In the genomic region with DNA sequence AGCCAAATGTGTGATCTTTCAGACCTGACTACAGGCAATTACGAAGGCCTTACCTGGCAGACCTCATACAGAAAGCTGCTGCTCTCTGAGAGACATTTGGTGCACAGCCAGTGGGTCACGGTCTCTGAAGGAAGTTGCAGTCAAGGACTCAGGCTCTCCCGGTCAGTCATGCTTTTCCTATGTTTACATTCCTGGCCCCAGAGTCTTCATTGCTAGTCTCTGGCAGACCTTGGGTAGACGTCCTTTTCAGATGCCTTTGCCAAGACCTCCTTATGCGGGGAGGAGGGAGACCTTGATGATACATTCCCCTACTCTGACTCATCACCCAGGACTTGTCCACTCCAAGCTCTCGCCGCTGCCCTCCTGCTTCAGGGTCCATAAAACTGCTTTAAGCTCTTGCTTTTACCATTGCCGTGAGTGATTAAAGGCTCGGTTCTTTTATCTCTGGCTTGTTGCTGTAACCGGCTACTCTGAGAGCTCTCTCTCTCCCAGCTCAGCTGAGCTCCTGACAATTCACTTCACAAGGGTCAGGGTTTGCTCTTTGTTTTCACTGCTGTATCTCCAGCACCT, we compare ENCODE assay signal across 8 cellular contexts.
DNase-seq lines count a peak whose midpoint lies in the region; ATAC-seq and TF ChIP-seq lines count a peak whose summit lies in the region.

No MANE protein-coding gene starts in this region.

- peak; percentile 41; the same call in 1 of the 2 replicates for TF ChIP-seq EP300 in Ishikawa (IDR thresholded peaks at IDR 0.05; ENCODE audit: borderline replicate concordance)

- DNase-seq in dedifferentiated amniotic fluid mesenchymal stem cell (ENCODE audit: extremely low spot score) = peak; percentile 90
- DNase-seq in lung microvascular endothelial cell (ENCODE audit: low read depth in 2 of 2) = peak; percentile 10 to 97
- DNase-seq in globus pallidus (ENCODE audit: low spot score) = no peak

- H3K79me2 ChIP-seq in ACC112 (ENCODE audit: control insufficient read depth, insufficient read depth, low read length, unreplicated experiment) = no peaks in the 10 kb centered on the region

- no peaks in the 10 kb centered on the region for H3K27me3 ChIP-seq in ACC112 (ENCODE audit: insufficient read depth, low read length)

- TF ChIP-seq RAD21 in Ishikawa (IDR thresholded peaks at IDR 0.05; ENCODE audit: low read depth) = no peak

- no peaks in the 10 kb centered on the region for H3K36me3 ChIP-seq in ACC112 (ENCODE audit: insufficient read depth, low read length)

- peak overlapping the region; percentile 30; the same call in 1 of the 2 replicates for H3K27ac ChIP-seq in ACC112 (ENCODE audit: low read depth, low read length)

- H3K4me3 ChIP-seq in ACC112 (ENCODE audit: low read depth, low read length) = peak overlapping the region; percentile 4; the same call in 1 of the 2 replicates

- H2AFZ ChIP-seq in ACC112 (ENCODE audit: low read length, unreplicated experiment) = peak overlapping the region; percentile 26

- peaks cover 13% of the 10 kb centered on the region for H3K4me1 ChIP-seq in ACC112 (ENCODE audit: control insufficient read depth, insufficient read depth, low read length, unreplicated experiment)

- ATAC-seq in HG02798 (IDR thresholded peaks at IDR 0.05; ENCODE audit: poor library complexity, unreplicated experiment) = no peak
- ATAC-seq in HG03108 (IDR thresholded peaks at IDR 0.05; ENCODE audit: unreplicated experiment) = no peak
- no peak for ATAC-seq in HG03442 (IDR thresholded peaks at IDR 0.05; ENCODE audit: unreplicated experiment)

TF ChIP-seq in Ishikawa, 13 proteins besides CTCF, POLR2A, EP300 and RAD21:
- TF ChIP-seq NFIC (IDR thresholded peaks at IDR 0.05) (peak; percentile 76), TAF1 (IDR thresholded peaks at IDR 0.05; ENCODE audit: low read depth) (no peak), TEAD4 (IDR thresholded peaks at IDR 0.05) (peak; percentile 85), YY1 (IDR thresholded peaks at IDR 0.05; ENCODE audit: low read depth) (no peak), EGR1 (IDR thresholded peaks at IDR 0.05) (no peak), ZBTB7A (IDR thresholded peaks at IDR 0.05; ENCODE audit: low read depth) (no peak), CEBPB (IDR thresholded peaks at IDR 0.05) (no peak), FOXM1 (IDR thresholded peaks at IDR 0.05; ENCODE audit: borderline replicate concordance, low read depth) (no peak)
- TF ChIP-seq, protein P1, sequence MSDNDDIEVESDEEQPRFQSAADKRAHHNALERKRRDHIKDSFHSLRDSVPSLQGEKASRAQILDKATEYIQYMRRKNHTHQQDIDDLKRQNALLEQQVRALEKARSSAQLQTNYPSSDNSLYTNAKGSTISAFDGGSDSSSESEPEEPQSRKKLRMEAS (IDR thresholded peaks at IDR 0.05) = peak; percentile 66
- TF ChIP-seq, protein P2, sequence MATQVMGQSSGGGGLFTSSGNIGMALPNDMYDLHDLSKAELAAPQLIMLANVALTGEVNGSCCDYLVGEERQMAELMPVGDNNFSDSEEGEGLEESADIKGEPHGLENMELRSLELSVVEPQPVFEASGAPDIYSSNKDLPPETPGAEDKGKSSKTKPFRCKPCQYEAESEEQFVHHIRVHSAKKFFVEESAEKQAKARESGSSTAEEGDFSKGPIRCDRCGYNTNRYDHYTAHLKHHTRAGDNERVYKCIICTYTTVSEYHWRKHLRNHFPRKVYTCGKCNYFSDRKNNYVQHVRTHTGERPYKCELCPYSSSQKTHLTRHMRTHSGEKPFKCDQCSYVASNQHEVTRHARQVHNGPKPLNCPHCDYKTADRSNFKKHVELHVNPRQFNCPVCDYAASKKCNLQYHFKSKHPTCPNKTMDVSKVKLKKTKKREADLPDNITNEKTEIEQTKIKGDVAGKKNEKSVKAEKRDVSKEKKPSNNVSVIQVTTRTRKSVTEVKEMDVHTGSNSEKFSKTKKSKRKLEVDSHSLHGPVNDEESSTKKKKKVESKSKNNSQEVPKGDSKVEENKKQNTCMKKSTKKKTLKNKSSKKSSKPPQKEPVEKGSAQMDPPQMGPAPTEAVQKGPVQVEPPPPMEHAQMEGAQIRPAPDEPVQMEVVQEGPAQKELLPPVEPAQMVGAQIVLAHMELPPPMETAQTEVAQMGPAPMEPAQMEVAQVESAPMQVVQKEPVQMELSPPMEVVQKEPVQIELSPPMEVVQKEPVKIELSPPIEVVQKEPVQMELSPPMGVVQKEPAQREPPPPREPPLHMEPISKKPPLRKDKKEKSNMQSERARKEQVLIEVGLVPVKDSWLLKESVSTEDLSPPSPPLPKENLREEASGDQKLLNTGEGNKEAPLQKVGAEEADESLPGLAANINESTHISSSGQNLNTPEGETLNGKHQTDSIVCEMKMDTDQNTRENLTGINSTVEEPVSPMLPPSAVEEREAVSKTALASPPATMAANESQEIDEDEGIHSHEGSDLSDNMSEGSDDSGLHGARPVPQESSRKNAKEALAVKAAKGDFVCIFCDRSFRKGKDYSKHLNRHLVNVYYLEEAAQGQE (IDR thresholded peaks at IDR 0.05; ENCODE audit: low read depth) = no peak
